Comparison of ENCODE assay signal across 8 cellular contexts in the genomic region with DNA sequence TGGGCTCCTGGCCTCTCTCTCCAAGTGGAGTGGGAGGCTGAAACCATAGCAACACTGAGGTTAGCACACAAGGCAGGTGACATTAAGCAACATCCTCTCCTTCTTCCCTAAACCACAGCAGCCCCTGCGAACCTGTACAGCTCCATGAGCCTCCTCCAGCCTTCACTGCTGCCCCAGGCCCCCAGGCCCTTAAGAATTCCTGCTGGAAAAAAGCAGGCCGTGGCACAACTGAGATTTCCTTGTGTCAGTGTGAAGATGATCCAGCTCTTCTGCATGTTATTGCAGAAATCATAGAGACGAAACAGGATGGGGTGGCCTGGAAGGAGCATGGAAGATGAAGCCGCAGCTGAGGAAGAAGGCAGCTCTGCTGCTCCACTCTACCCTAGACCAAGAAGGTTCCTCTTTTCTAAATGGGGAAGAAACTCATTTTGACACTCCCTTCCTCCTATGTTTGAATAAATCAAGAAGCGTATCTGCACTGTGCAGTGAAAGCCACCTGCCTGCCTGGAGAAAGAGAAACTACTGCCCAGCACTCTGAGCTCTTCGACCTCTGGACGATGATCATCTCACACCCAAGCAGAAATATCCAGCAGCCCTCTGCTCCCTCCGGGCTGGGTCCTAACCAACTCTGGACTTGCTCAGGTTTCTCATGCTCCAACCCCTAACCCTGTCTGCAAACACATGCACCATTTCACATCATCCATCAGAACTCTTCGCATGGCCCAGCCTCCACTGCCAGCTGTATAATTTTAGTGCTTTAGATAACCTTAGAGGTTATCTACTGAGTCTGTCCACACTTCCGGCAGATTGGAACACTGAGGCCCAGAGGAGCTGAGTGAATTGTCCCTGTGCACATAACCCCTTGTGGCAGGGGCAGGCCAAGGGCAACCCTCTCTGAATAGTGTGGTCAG. TPM values are rescaled to one million over a fixed set of nuclear protein-coding genes. Genes with fewer than 3 reads are reported as not detected.
DNase-seq lines count a peak whose midpoint lies in the region; ATAC-seq, FAIRE-seq and TF ChIP-seq lines count a peak whose summit lies in the region.
"Had no signal": no experiment of that assay in that cellular context is flagged by ENCODE, and none has a peak within 500 bp of the region (broad histone marks: within the 10 kb centered on the region; RNA-seq: fewer than 3 reads in every experiment).

No MANE protein-coding gene starts in this region.

- H3K27ac Mint-ChIP-seq in stimulated activated memory B cell treated with anti-CD40 and anti-IgM and Interleukin-4, amounts not matched to agents 10 μg/mL and 1 μg/mL and 100 μg/mL, for 72 hours = peak overlapping the region; percentile 88

- peak overlapping the region; percentile 69 for H3K4me3 Mint-ChIP-seq in stimulated activated memory B cell treated with anti-CD40 and anti-IgM and Interleukin-4, amounts not matched to agents 10 μg/mL and 1 μg/mL and 100 μg/mL, for 72 hours

- TF ChIP-seq CTCF in omental fat pad (IDR thresholded peaks at IDR 0.05) = no peak

- H3K9me3 Mint-ChIP-seq in stimulated activated memory B cell treated with anti-CD40 and anti-IgM and Interleukin-4, amounts not matched to agents 10 μg/mL and 1 μg/mL and 100 μg/mL, for 72 hours = peaks cover 11% of the 10 kb centered on the region

- no peak for TF ChIP-seq POLR2A in H54 (IDR thresholded peaks at IDR 0.05; ENCODE audit: low read depth, low read length)

- H3K4me1 Mint-ChIP-seq in stimulated activated memory B cell treated with anti-CD40 and anti-IgM and Interleukin-4, amounts not matched to agents 10 μg/mL and 1 μg/mL and 100 μg/mL, for 72 hours = peaks cover 55% of the 10 kb centered on the region

- DNase-seq in GM19239 (ENCODE audit: insufficient read length, low spot score) = peak; percentile 54
- DNase-seq in SKM-1 (lab: John Stamatoyannopoulos, UW; ENCODE audit: unreplicated experiment) = peak; percentile 99
- no peak for DNase-seq in omental fat pad (ENCODE audit: low spot score)
- DNase-seq in H54 (ENCODE audit: insufficient read length, low spot score) = no peak
- no peak for DNase-seq in NCI-H524 (lab: John Stamatoyannopoulos, UW)

- no peaks in the 10 kb centered on the region for H3K27me3 Mint-ChIP-seq in stimulated activated memory B cell treated with anti-CD40 and anti-IgM and Interleukin-4, amounts not matched to agents 10 μg/mL and 1 μg/mL and 100 μg/mL, for 72 hours

- H3K36me3 Mint-ChIP-seq in stimulated activated memory B cell treated with anti-CD40 and anti-IgM and Interleukin-4, amounts not matched to agents 10 μg/mL and 1 μg/mL and 100 μg/mL, for 72 hours = peaks cover 14% of the 10 kb centered on the region

- ATAC-seq in HG03045 (IDR thresholded peaks at IDR 0.05; ENCODE audit: unreplicated experiment) (peak; percentile 82), omental fat pad (ENCODE audit: low FRiP score) (no peak)
- ATAC-seq in stimulated activated memory B cell treated with anti-CD40 and anti-IgM and Interleukin-4, amounts not matched to agents 10 μg/mL and 1 μg/mL and 100 μg/mL, for 72 hours = peak; percentile 98
- ATAC-seq: Panc1 had no signal

- FAIRE-seq in GM19239 (lab: Jason Lieb, UNC) (peak; percentile 94), H54 (lab: Jason Lieb, UNC) (no peak)

RNA-seq across cellular contexts. Expression of a gene that starts 20.7 kb away (rescaled TPM):
- 10 to 100 TPM in 3 of 4 donors, 1 to 10 TPM in 1; 9.7 to 20.0 (median 15.2) TPM for total RNA-seq in omental fat pad

RNA-seq across cellular contexts. Expression of a gene that starts 33.0 kb away (rescaled TPM):
- total RNA-seq in omental fat pad = 10 to 100 TPM; 25.5 to 40.8 (median 26.8) TPM

RNA-seq across cellular contexts. Expression of a gene that starts 49.5 kb away (rescaled TPM):
- total RNA-seq in omental fat pad = not detected

RNA-seq across cellular contexts. Expression of a gene that starts 53.9 kb away (rescaled TPM):
- total RNA-seq in omental fat pad = 10 to 100 TPM; 18.4 to 30.6 (median 24.8) TPM

Comparison
In these comparisons a context has a peak if more than half of its experiments do, and no peak if none do; other contexts are left out.
1. DNase-seq: peak in GM19239 (single experiment) and SKM-1 (single experiment); none in omental fat pad (single experiment), H54 (single experiment) and NCI-H524 (0 of 2).